ENCODE assay signal across 8 cellular contexts in genomic region chr19:35266904-35267817, GRCh38. TPM values are rescaled to one million over a fixed set of nuclear protein-coding genes. Genes with fewer than 3 reads are reported as not detected.
DNase-seq lines count a peak whose midpoint lies in the region; ATAC-seq and TF ChIP-seq lines count a peak whose summit lies in the region.

No MANE protein-coding gene starts in this region.

- peaks cover 39% of the 10 kb centered on the region for H3K4me1 Mint-ChIP-seq in activated T-cell treated with anti-CD3 and anti-CD28 coated beads, Interleukin-2, amount 50 U/mL, for 72 hours (ENCODE audit: low read depth)
- peaks cover 12% of the 10 kb centered on the region for H3K4me1 Mint-ChIP-seq in neural progenitor cell

- peaks cover 8 to 11% of the 10 kb centered on the region in 2 donors for H3K36me3 Mint-ChIP-seq in activated T-cell treated with anti-CD3 and anti-CD28 coated beads, Interleukin-2, amount 50 U/mL, for 72 hours (ENCODE audit: insufficient read depth in 2 of 2)
- peaks cover 16% of the 10 kb centered on the region for H3K36me3 Mint-ChIP-seq in neural progenitor cell

- no peak for TF ChIP-seq CTCF in DND-41 (IDR thresholded peaks at IDR 0.05; ENCODE audit: borderline replicate concordance, extremely low read depth, low read length, poor library complexity, severe bottlenecking)
- TF ChIP-seq CTCF in fibroblast of villous mesenchyme (IDR thresholded peaks at IDR 0.05; ENCODE audit: insufficient read depth, low read depth, low read length) = no peak
- no peak for TF ChIP-seq CTCF in neural progenitor cell (IDR thresholded peaks at IDR 0.05)

- peak overlapping the region; percentile 95 to 97 for H3K4me3 Mint-ChIP-seq in activated T-cell treated with anti-CD3 and anti-CD28 coated beads, Interleukin-2, amount 50 U/mL, for 72 hours
- H3K4me3 Mint-ChIP-seq in neural progenitor cell = peak overlapping the region; percentile 94

- no peaks in the 10 kb centered on the region for H3K9me3 ChIP-seq in DND-41 (ENCODE audit: insufficient read depth, low read length, severe bottlenecking)
- no peaks in the 10 kb centered on the region for H3K9me3 ChIP-seq in neural progenitor cell (ENCODE audit: low read depth)

- H4K20me1 ChIP-seq in DND-41 (ENCODE audit: insufficient read depth, low read length) = peaks cover 23% of the 10 kb centered on the region
- peaks cover 33% of the 10 kb centered on the region for H4K20me1 ChIP-seq in neural progenitor cell (ENCODE audit: low read depth)

- peak; percentile 48 for ATAC-seq in DND-41 (ENCODE audit: insufficient read depth, low read depth)
- peak; percentile 14 to 20 for ATAC-seq in activated T-cell treated with anti-CD3 and anti-CD28 coated beads, Interleukin-2, amount 50 U/mL, for 72 hours (replicated peaks in 1 of 2)

- peak overlapping the region; percentile 96 for H3K27ac Mint-ChIP-seq in activated T-cell treated with anti-CD3 and anti-CD28 coated beads, Interleukin-2, amount 50 U/mL, for 72 hours
- H3K27ac Mint-ChIP-seq in neural progenitor cell = peak overlapping the region; percentile 83

- DNase-seq in DND-41 (peak; percentile 59), NAMALWA (ENCODE audit: low spot score) (peak; percentile 57), fibroblast of villous mesenchyme (ENCODE audit: low read depth) (peak; percentile 32), neural progenitor cell (ENCODE audit: low spot score) (peak; percentile 49), NOMO-1 treated with DMSO at 0.1 percent for 48 hours (lab: John Stamatoyannopoulos, UW; ENCODE audit: unreplicated experiment) (no peak), kidney glomerular epithelial cell (lab: John Stamatoyannopoulos, UW) (no peak), HuH-7.5 (ENCODE audit: low spot score) (no peak)
- peak; percentile 57 to 63 for DNase-seq in activated T-cell treated with anti-CD3 and anti-CD28 coated beads, Interleukin-2, amount 50 U/mL, for 72 hours

- no peaks in the 10 kb centered on the region for H3K9me3 Mint-ChIP-seq in activated T-cell treated with anti-CD3 and anti-CD28 coated beads, Interleukin-2, amount 50 U/mL, for 72 hours
- H3K9me3 Mint-ChIP-seq in neural progenitor cell = no peaks in the 10 kb centered on the region

- H3F3A ChIP-seq in neural progenitor cell (ENCODE audit: low read depth) = peaks cover 46% of the 10 kb centered on the region

- H3K4me3 ChIP-seq in DND-41 (ENCODE audit: low read depth in 1 of 2, low read length in 2 of 2) (peak overlapping the region; percentile 87 to 88), fibroblast of villous mesenchyme (ENCODE audit: low read depth, low read length) (peak overlapping the region; percentile 71), neural progenitor cell (peak overlapping the region; percentile 70)

- H3K27ac ChIP-seq in DND-41 (ENCODE audit: low read length) (peak overlapping the region; percentile 84), neural progenitor cell (no peak overlapping the region)

- H3K27me3 ChIP-seq in DND-41 (ENCODE audit: insufficient read depth, low read length, poor library complexity) (no peaks in the 10 kb centered on the region), neural progenitor cell (no peaks in the 10 kb centered on the region)

- H3K4me2 ChIP-seq in DND-41 (ENCODE audit: insufficient read depth, low read length) (peak overlapping the region; percentile 88), neural progenitor cell (peak overlapping the region; percentile 90)

- H3K27me3 Mint-ChIP-seq in activated T-cell treated with anti-CD3 and anti-CD28 coated beads, Interleukin-2, amount 50 U/mL, for 72 hours (ENCODE audit: low read depth) = no peaks in the 10 kb centered on the region
- H3K27me3 Mint-ChIP-seq in neural progenitor cell (ENCODE audit: insufficient read depth, low read depth) = no peaks in the 10 kb centered on the region

- H2AFZ ChIP-seq in DND-41 (ENCODE audit: low read depth, low read length) (peak overlapping the region; percentile 67), neural progenitor cell (replicated peaks) (no peak overlapping the region)

- peaks cover 34% of the 10 kb centered on the region for H3K36me3 ChIP-seq in DND-41 (ENCODE audit: insufficient read depth, low read length)
- peaks cover 5% of the 10 kb centered on the region for H3K36me3 ChIP-seq in neural progenitor cell

- H3K9ac ChIP-seq in DND-41 (ENCODE audit: low read depth, low read length) (peak overlapping the region; percentile 92), neural progenitor cell (no peak overlapping the region)

- H3K4me1 ChIP-seq in DND-41 (ENCODE audit: insufficient read depth, low read length) = peaks cover 32% of the 10 kb centered on the region
- H3K4me1 ChIP-seq in neural progenitor cell = no peaks in the 10 kb centered on the region

- peaks cover 42% of the 10 kb centered on the region for H3K79me2 ChIP-seq in DND-41 (ENCODE audit: insufficient read depth, low read length)
- peaks cover 29% of the 10 kb centered on the region for H3K79me2 ChIP-seq in neural progenitor cell (ENCODE audit: low read depth)

RNA-seq across cellular contexts. Expression of gene USF2, which starts 1.6 kb away (rescaled TPM):
- 100 to 1,000 TPM; 202 to 212 TPM for total RNA-seq in activated T-cell treated with anti-CD3 and anti-CD28 coated beads, Interleukin-2, amount 50 U/mL, for 72 hours
- total RNA-seq in fibroblast of villous mesenchyme = 50.1 and 58.3 TPM in 2 replicates
- total RNA-seq in neural progenitor cell (ENCODE audit: low replicate concordance) = 46.8 and 88.7 TPM in 2 replicates

RNA-seq across cellular contexts. Expression of gene HAMP, which starts 15.2 kb away (rescaled TPM):
- total RNA-seq in activated T-cell treated with anti-CD3 and anti-CD28 coated beads, Interleukin-2, amount 50 U/mL, for 72 hours = 1 to 10 TPM; 1.2 to 2.4 TPM
- total RNA-seq in fibroblast of villous mesenchyme (not detected in 2 replicates), neural progenitor cell (ENCODE audit: low replicate concordance) (0.30 TPM in 1 of 2 replicates, not detected in the other)

RNA-seq across cellular contexts. Expression of gene LSR, which starts 18.4 kb away (rescaled TPM):
- 10 to 100 TPM; 24.2 to 41.1 TPM for total RNA-seq in activated T-cell treated with anti-CD3 and anti-CD28 coated beads, Interleukin-2, amount 50 U/mL, for 72 hours
- total RNA-seq in fibroblast of villous mesenchyme (0.86 and 1.6 TPM in 2 replicates), neural progenitor cell (ENCODE audit: low replicate concordance) (27.1 and 78.4 TPM in 2 replicates)

RNA-seq across cellular contexts. Expression of gene MAG, which starts 24.8 kb away (rescaled TPM):
- total RNA-seq in activated T-cell treated with anti-CD3 and anti-CD28 coated beads, Interleukin-2, amount 50 U/mL, for 72 hours = under 1 TPM; 0.29 to 0.83 TPM
- total RNA-seq in fibroblast of villous mesenchyme = not detected in 2 replicates
- total RNA-seq in neural progenitor cell (ENCODE audit: low replicate concordance) = not detected in 2 replicates

RNA-seq across cellular contexts. Expression of gene FAM187B, which starts 38.6 kb away (rescaled TPM):
- total RNA-seq in activated T-cell treated with anti-CD3 and anti-CD28 coated beads, Interleukin-2, amount 50 U/mL, for 72 hours = not detected
- total RNA-seq in fibroblast of villous mesenchyme (not detected in 2 replicates), neural progenitor cell (ENCODE audit: low replicate concordance) (0.19 TPM in 1 of 2 replicates, not detected in the other)

Comparison
In these comparisons a context has a peak if more than half of its experiments do, and no peak if none do; other contexts are left out.
1. DNase-seq: peak in DND-41 (single experiment), NAMALWA (single experiment), activated T-cell treated with anti-CD3 and anti-CD28 coated beads, Interleukin-2, amount 50 U/mL, for 72 hours (2 of 2), fibroblast of villous mesenchyme (single experiment) and neural progenitor cell (single experiment); none in NOMO-1 treated with DMSO at 0.1 percent for 48 hours (single experiment), kidney glomerular epithelial cell (single experiment) and HuH-7.5 (single experiment).
2. Peak in every context shown above with its lines, with median percentiles within 50 percentile points of each other: H3K4me3 ChIP-seq.